Comparison of ENCODE assay signal across 30 cellular contexts in the genomic region with DNA sequence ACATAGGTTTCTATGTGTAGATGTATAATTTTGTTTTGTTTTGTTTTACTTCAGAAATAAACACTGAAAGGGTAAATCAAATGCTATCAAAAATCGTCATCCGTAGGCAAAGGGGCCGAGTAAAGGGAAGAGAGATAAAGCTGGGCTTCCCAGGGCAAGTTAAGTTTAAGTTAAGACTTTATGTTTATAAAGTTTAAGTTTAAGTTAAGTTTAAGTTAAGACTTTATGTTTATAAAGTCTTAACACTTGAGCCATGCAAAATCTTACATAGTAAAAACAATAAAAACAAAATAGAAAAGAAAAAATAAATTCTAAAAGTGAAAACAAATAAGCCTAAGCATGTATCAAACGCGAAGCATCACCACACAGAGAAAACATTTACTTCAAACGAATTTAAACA.
DNase-seq lines count a peak whose midpoint lies in the region; ATAC-seq, FAIRE-seq and TF ChIP-seq lines count a peak whose summit lies in the region.
"Had no signal": no experiment of that assay in that cellular context is flagged by ENCODE, and none has a peak within 500 bp of the region (broad histone marks: within the 10 kb centered on the region; RNA-seq: fewer than 3 reads in every experiment).

No MANE protein-coding gene starts in this region.

- H3K9me3 ChIP-seq in HepG2 (ENCODE audit: low read length) (no peaks in the 10 kb centered on the region), right lobe of liver (no peaks in the 10 kb centered on the region), A549 (no peaks in the 10 kb centered on the region)
- H3K9me3 ChIP-seq: BE2C, Caco-2 had no signal

- no peak for TF ChIP-seq CTCF in HepG2 (CRISPR knock-in tag; IDR thresholded peaks at IDR 0.05)
- no peak for TF ChIP-seq CTCF in right lobe of liver (IDR thresholded peaks at IDR 0.05)
- TF ChIP-seq CTCF in A549 (IDR thresholded peaks at IDR 0.05): no peak

- POLR2A ChIA-PET in HepG2 (lab: Yijun Ruan, JAX) (no interaction called here), A549 (lab: Yijun Ruan, JAX) (no interaction called here)

- FAIRE-seq in HepG2 (lab: Jason Lieb, UNC) (no peak), A549 (lab: Jason Lieb, UNC) (peak; percentile 23)
- FAIRE-seq: A204.1, D721Med had no signal

- DNase-seq in HepG2 (ENCODE audit: low spot score) (no peak), right lobe of liver (no peak), A549 (ENCODE audit: low read depth in 1 of 2, low spot score in 1 of 2) (no peak), GOT3 (lab: John Stamatoyannopoulos, UW) (no peak)
- DNase-seq: 8988T; ACHN; AML-193; BE2C; C1 segment of cervical spinal cord; Caco-2; Calu3; CD4-positive, alpha-beta memory T cell; CD4-positive, alpha-beta T cell; CD4-positive, CD25-positive, alpha-beta regulatory T cell; CD8-positive, alpha-beta memory T cell; CD8-positive, alpha-beta T cell; COR-L47; DMS 273 treated with DMSO at 0.1 percent for 48 hours; DMS153; DMS53; DMS79; DMS79 treated with DMSO at 0.1 percent for 48 hours; DND-41; EL had no signal

- TF ChIP-seq RAD21 in HepG2 (CRISPR knock-in tag; IDR thresholded peaks at IDR 0.05): no peak
- no peak for TF ChIP-seq RAD21 in A549 (conservative IDR thresholded peaks at IDR 0.05 in 1 of 2, IDR thresholded peaks at IDR 0.05 in 1 of 2)

- TF ChIP-seq POLR2A in HepG2 (IDR thresholded peaks at IDR 0.05; ENCODE audit: insufficient read depth in 1 of 2, low read depth in 2 of 2, low read length in 2 of 2): no peak
- TF ChIP-seq POLR2A in right lobe of liver (IDR thresholded peaks at IDR 0.05): no peak
- TF ChIP-seq POLR2A in A549 (IDR thresholded peaks at IDR 0.05; ENCODE audit: low read length): no peak

- 1% methylated on average over 6 of the region's 6 CpGs for WGBS in HepG2 (ENCODE audit: low lambda C conversion rate)
- 58% methylated on average over 6 of the region's 6 CpGs for WGBS in right lobe of liver (ENCODE audit: insufficient coverage, low coverage, low lambda C conversion rate, missing lambda C conversion rate)
- WGBS in A549 (ENCODE audit: missing lambda C conversion rate): 41% methylated on average over 6 of the region's 6 CpGs

- in situ Hi-C loops in HepG2 (cut with HindIII; ENCODE audit: extremely low pct_ligation_motif_present, low pct_unique_long_range_greater_than_20kb): loop anchor here (10.0 kb wide), 1 partner anchor 59 kb away; no protein-coding TSS in a partner anchor

- H3K4me3 ChIP-seq in HepG2 (replicated peaks in 1 of 3; ENCODE audit: insufficient read depth in 1 of 3, low read depth in 2 of 3, low read length in 3 of 3): no peak overlapping the region
- H3K4me3 ChIP-seq in right lobe of liver: no peak overlapping the region
- H3K4me3 ChIP-seq in A549: no peak overlapping the region
- H3K4me3 ChIP-seq: BLaER1; BLaER1 treated with 17β-estradiol and CSF1 and Interleukin-3, amounts not matched to agents 10 nM and 100 nM had no signal

- CTCF ChIA-PET in HepG2 (lab: Yijun Ruan, JAX; ENCODE audit: low intra/inter-chr PET ratio, low total read pairs): no interaction called here
- CTCF ChIA-PET in A549 (lab: Yijun Ruan, JAX): no interaction called here

- TF ChIP-seq EP300 in HepG2 (IDR thresholded peaks at IDR 0.05; ENCODE audit: low read depth in 2 of 2, low read length in 2 of 2): no peak
- no peak for TF ChIP-seq EP300 in HepG2 (CRISPR knock-in tag; IDR thresholded peaks at IDR 0.05; ENCODE audit: borderline replicate concordance)
- TF ChIP-seq EP300 in A549 (IDR thresholded peaks at IDR 0.05): no peak

- ATAC-seq in HepG2 (no peak), right lobe of liver (no peak), A549 (no peak)
- ATAC-seq: CD8-positive, alpha-beta T cell had no signal

- no TSS peak for BruUV-seq in HepG2 (replicated peaks; lab: Mats Ljungman, UMichigan)

- no peaks in the 10 kb centered on the region for H3K79me2 ChIP-seq in HepG2 (ENCODE audit: insufficient read depth, low read length)

- no peaks in the 10 kb centered on the region for H3K36me3 ChIP-seq in HepG2 (replicated peaks in 1 of 2; ENCODE audit: control insufficient read depth in 1 of 2, insufficient read depth in 2 of 2, low read length in 2 of 2)
- H3K36me3 ChIP-seq in right lobe of liver: no peaks in the 10 kb centered on the region
- H3K36me3 ChIP-seq: BE2C; BLaER1; BLaER1 treated with 17β-estradiol and CSF1 and Interleukin-3, amounts not matched to agents 10 nM and 100 nM had no signal

- intact Hi-C loops in HepG2 (cut with micrococcal nuclease; ENCODE audit: unreplicated experiment) (no loop called here), right lobe of liver (cut with DNase I) (no loop called here)

- H3K27ac ChIP-seq in HepG2 (ENCODE audit: extremely low read length, insufficient read depth, low read length): no peak overlapping the region
- H3K27ac ChIP-seq in right lobe of liver: no peak overlapping the region
- H3K27ac ChIP-seq in A549: no peak overlapping the region
- H3K27ac ChIP-seq: 22Rv1; BLaER1; BLaER1 treated with 17β-estradiol and CSF1 and Interleukin-3, amounts not matched to agents 10 nM and 100 nM; C4-2B had no signal

- H3K4me2 ChIP-seq in HepG2 (ENCODE audit: low read depth, low read length): no peak overlapping the region
- H3K4me2 ChIP-seq in A549: no peak overlapping the region
- H3K4me2 ChIP-seq: BLaER1; BLaER1 treated with 17β-estradiol and CSF1 and Interleukin-3, amounts not matched to agents 10 nM and 100 nM had no signal

- H2AFZ ChIP-seq in HepG2 (ENCODE audit: low read length): no peak overlapping the region

- no peak overlapping the region for H3K9ac ChIP-seq in HepG2 (ENCODE audit: insufficient read depth, low read depth, low read length)
- H3K9ac ChIP-seq: BLaER1; BLaER1 treated with 17β-estradiol and CSF1 and Interleukin-3, amounts not matched to agents 10 nM and 100 nM had no signal

- no peaks in the 10 kb centered on the region for H4K20me1 ChIP-seq in HepG2 (ENCODE audit: insufficient read depth, low read length)
- H4K20me1 ChIP-seq: BLaER1; BLaER1 treated with 17β-estradiol and CSF1 and Interleukin-3, amounts not matched to agents 10 nM and 100 nM had no signal

- peaks cover 2 to 5% of the 10 kb centered on the region in 2 experiments; a peak in 2 of 5 replicates for H3K27me3 ChIP-seq in HepG2 (ENCODE audit: control insufficient read depth in 1 of 2, insufficient read depth in 2 of 2, low read length in 2 of 2)
- H3K27me3 ChIP-seq in right lobe of liver: no peaks in the 10 kb centered on the region
- H3K27me3 ChIP-seq: BE2C; BLaER1; BLaER1 treated with 17β-estradiol and CSF1 and Interleukin-3, amounts not matched to agents 10 nM and 100 nM had no signal

- no peaks in the 10 kb centered on the region for H3K4me1 ChIP-seq in HepG2 (ENCODE audit: insufficient read depth, low read length)
- H3K4me1 ChIP-seq in right lobe of liver: no peaks in the 10 kb centered on the region
- H3K4me1 ChIP-seq in A549: no peaks in the 10 kb centered on the region
- H3K4me1 ChIP-seq: BE2C; BLaER1; BLaER1 treated with 17β-estradiol and CSF1 and Interleukin-3, amounts not matched to agents 10 nM and 100 nM; Caco-2 had no signal

TF ChIP-seq in HepG2, 621 proteins besides CTCF, POLR2A, EP300 and RAD21:
- no peak for TF ChIP-seq SETDB1 (CRISPR knock-in tag; IDR thresholded peaks at IDR 0.05; ENCODE audit: borderline replicate concordance)
- TF ChIP-seq GZF1 (CRISPR knock-in tag; IDR thresholded peaks at IDR 0.05): no peak
- TF ChIP-seq GATAD1 (CRISPR knock-in tag; IDR thresholded peaks at IDR 0.05): no peak
- TF ChIP-seq, protein P1, sequence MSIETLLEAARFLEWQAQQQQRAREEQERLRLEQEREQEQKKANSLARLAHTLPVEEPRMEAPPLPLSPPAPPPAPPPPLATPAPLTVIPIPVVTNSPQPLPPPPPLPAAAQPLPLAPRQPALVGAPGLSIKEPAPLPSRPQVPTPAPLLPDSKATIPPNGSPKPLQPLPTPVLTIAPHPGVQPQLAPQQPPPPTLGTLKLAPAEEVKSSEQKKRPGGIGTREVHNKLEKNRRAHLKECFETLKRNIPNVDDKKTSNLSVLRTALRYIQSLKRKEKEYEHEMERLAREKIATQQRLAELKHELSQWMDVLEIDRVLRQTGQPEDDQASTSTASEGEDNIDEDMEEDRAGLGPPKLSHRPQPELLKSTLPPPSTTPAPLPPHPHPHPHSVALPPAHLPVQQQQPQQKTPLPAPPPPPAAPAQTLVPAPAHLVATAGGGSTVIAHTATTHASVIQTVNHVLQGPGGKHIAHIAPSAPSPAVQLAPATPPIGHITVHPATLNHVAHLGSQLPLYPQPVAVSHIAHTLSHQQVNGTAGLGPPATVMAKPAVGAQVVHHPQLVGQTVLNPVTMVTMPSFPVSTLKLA (IDR thresholded peaks at IDR 0.05): peak; percentile 98
- TF ChIP-seq ZNF577 (CRISPR knock-in tag; IDR thresholded peaks at IDR 0.05; ENCODE audit: borderline replicate concordance, low read depth): no peak
- TF ChIP-seq ZNF572 (CRISPR knock-in tag; IDR thresholded peaks at IDR 0.05): no peak
- TF ChIP-seq ZNF674 (CRISPR knock-in tag; IDR thresholded peaks at IDR 0.05; ENCODE audit: low read depth): no peak

TF ChIP-seq in A549, 52 proteins besides CTCF, POLR2A, EP300 and RAD21 (continues in another document):
- no peak for TF ChIP-seq RARB (CRISPR knock-in tag; IDR thresholded peaks at IDR 0.05)
- TF ChIP-seq CHD4 (IDR thresholded peaks at IDR 0.05; ENCODE audit: borderline replicate concordance): no peak
- TF ChIP-seq FOXS1 (CRISPR knock-in tag; IDR thresholded peaks at IDR 0.05): no peak
- TF ChIP-seq, protein P2, sequence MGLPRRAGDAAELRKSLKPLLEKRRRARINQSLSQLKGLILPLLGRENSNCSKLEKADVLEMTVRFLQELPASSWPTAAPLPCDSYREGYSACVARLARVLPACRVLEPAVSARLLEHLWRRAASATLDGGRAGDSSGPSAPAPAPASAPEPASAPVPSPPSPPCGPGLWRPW (IDR thresholded peaks at IDR 0.05): no peak
- TF ChIP-seq NPAS2 (CRISPR knock-in tag; IDR thresholded peaks at IDR 0.05; ENCODE audit: borderline replicate concordance): no peak
- TF ChIP-seq, protein P3, sequence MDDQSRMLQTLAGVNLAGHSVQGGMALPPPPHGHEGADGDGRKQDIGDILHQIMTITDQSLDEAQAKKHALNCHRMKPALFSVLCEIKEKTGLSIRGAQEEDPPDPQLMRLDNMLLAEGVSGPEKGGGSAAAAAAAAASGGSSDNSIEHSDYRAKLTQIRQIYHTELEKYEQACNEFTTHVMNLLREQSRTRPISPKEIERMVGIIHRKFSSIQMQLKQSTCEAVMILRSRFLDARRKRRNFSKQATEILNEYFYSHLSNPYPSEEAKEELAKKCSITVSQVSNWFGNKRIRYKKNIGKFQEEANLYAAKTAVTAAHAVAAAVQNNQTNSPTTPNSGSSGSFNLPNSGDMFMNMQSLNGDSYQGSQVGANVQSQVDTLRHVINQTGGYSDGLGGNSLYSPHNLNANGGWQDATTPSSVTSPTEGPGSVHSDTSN (IDR thresholded peaks at IDR 0.05): no peak
- TF ChIP-seq TFCP2L1 (CRISPR knock-in tag; IDR thresholded peaks at IDR 0.05): no peak
- TF ChIP-seq MAZ (IDR thresholded peaks at IDR 0.05; ENCODE audit: borderline replicate concordance, low read depth, low read length): no peak
- no peak for TF ChIP-seq KDM1A (IDR thresholded peaks at IDR 0.05; ENCODE audit: low read depth)
- TF ChIP-seq, protein P4, sequence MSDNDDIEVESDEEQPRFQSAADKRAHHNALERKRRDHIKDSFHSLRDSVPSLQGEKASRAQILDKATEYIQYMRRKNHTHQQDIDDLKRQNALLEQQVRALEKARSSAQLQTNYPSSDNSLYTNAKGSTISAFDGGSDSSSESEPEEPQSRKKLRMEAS (IDR thresholded peaks at IDR 0.05): no peak
- no peak for TF ChIP-seq ZSCAN20 (CRISPR knock-in tag; IDR thresholded peaks at IDR 0.05)
